ENCODE assay signal across 9 cellular contexts in the genomic region with DNA sequence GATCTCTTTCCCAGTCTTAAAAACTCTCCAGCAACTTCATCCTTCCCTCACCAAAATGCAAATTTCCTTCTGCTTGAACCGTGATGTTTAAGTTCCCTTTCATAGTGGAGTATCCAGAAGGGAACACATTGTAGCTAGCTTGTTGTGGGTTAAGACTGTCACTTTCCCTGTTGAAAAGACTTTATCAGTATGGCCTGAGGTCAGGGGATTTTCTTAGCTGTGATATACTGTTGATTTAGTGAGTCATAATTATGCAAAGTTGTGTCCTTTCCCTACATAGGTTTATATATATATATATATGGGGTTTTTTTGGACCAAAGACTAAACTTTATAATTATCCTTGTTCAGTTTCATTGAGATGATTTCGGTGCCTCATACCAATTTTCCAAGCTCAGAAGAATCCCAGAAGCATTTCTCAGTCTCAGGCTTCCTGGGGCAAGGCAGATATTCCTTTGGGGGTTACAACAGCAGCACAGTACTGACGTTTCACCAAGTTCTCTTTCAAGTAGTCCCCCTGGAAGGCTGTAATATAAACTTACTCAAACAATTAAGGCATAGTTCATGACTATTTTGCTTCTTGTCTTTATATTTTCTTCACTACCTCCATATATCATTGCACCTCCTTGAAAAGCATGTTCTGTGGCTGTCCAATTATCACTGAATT. TPM values are rescaled to one million over a fixed set of nuclear protein-coding genes. Genes with fewer than 3 reads are reported as not detected.
A peak's percentile ranks its signal among the peaks of the same experiment; 100 is the strongest.
DNase-seq lines count a peak whose midpoint lies in the region; ATAC-seq and TF ChIP-seq lines count a peak whose summit lies in the region.
"Had no signal": no experiment of that assay in that cellular context is flagged by ENCODE, and none has a peak within 500 bp of the region (broad histone marks: within the 10 kb centered on the region; RNA-seq: fewer than 3 reads in every experiment).

No MANE protein-coding gene starts in this region.

- no peaks in the 10 kb centered on the region for H3K9me2 ChIP-seq in SK-N-SH

- peak overlapping the region in 1 of 2 experiments; percentile 21; a peak in 1 of 4 replicates for H3K27ac ChIP-seq in SK-N-SH (ENCODE audit: low read depth in 2 of 2, low read length in 1 of 2)
- no peak overlapping the region for H3K27ac ChIP-seq in tibial nerve

- H3K27me3 Mint-ChIP-seq in activated CD8-positive, alpha-beta T cell treated with anti-CD3 and anti-CD28 coated beads for 36 hours: no peaks in the 10 kb centered on the region
- no peaks in the 10 kb centered on the region for H3K27me3 Mint-ChIP-seq in activated CD8-positive, alpha-beta T cell treated with anti-CD3 and anti-CD28 coated beads, Interleukin-2, amount 10 ng/mL, durations not matched to agents 7 days and 5 days (ENCODE audit: low read depth)
- H3K27me3 Mint-ChIP-seq in stimulated activated memory B cell treated with anti-CD40 and anti-IgM and Interleukin-4, amounts not matched to agents 10 μg/mL and 1 μg/mL and 100 μg/mL, for 72 hours: no peaks in the 10 kb centered on the region

- TF ChIP-seq EP300 in SK-N-SH (IDR thresholded peaks at IDR 0.05; ENCODE audit: borderline replicate concordance in 1 of 2, low read depth in 1 of 2, low read length in 1 of 2) (no peak), tibial nerve (IDR thresholded peaks at IDR 0.05) (no peak)

- DNase-seq in activated CD8-positive, alpha-beta T cell treated with anti-CD3 and anti-CD28 coated beads for 36 hours: no peak
- DNase-seq in activated CD8-positive, alpha-beta T cell treated with anti-CD3 and anti-CD28 coated beads, Interleukin-2, amount 10 ng/mL, durations not matched to agents 7 days and 5 days: no peak
- DNase-seq in SK-N-SH (no peak), fibroblast of gingiva (ENCODE audit: low read depth) (peak; percentile 67), occipital lobe (lab: John Stamatoyannopoulos, UW) (no peak), tibial nerve (ENCODE audit: low spot score in 2 of 2) (no peak)
- DNase-seq: NCI-H2029 treated with DMSO at 0.1 percent for 48 hours had no signal

- H3K4me3 Mint-ChIP-seq in activated CD8-positive, alpha-beta T cell treated with anti-CD3 and anti-CD28 coated beads for 36 hours: no peak overlapping the region
- no peak overlapping the region for H3K4me3 Mint-ChIP-seq in activated CD8-positive, alpha-beta T cell treated with anti-CD3 and anti-CD28 coated beads, Interleukin-2, amount 10 ng/mL, durations not matched to agents 7 days and 5 days
- H3K4me3 Mint-ChIP-seq in stimulated activated memory B cell treated with anti-CD40 and anti-IgM and Interleukin-4, amounts not matched to agents 10 μg/mL and 1 μg/mL and 100 μg/mL, for 72 hours: no peak overlapping the region

- TF ChIP-seq RAD21 in SK-N-SH (IDR thresholded peaks at IDR 0.05; ENCODE audit: low read length): no peak

- TF ChIP-seq CTCF in activated CD8-positive, alpha-beta T cell treated with anti-CD3 and anti-CD28 coated beads for 36 hours (IDR thresholded peaks at IDR 0.05): no peak
- TF ChIP-seq CTCF in SK-N-SH (IDR thresholded peaks at IDR 0.05): no peak
- TF ChIP-seq CTCF in tibial nerve (IDR thresholded peaks at IDR 0.05): no peak

- no peak overlapping the region for H3K9ac ChIP-seq in SK-N-SH

- no peaks in the 10 kb centered on the region for H3K9me3 Mint-ChIP-seq in activated CD8-positive, alpha-beta T cell treated with anti-CD3 and anti-CD28 coated beads for 36 hours
- no peaks in the 10 kb centered on the region for H3K9me3 Mint-ChIP-seq in activated CD8-positive, alpha-beta T cell treated with anti-CD3 and anti-CD28 coated beads, Interleukin-2, amount 10 ng/mL, durations not matched to agents 7 days and 5 days (ENCODE audit: insufficient read depth)
- H3K9me3 Mint-ChIP-seq in stimulated activated memory B cell treated with anti-CD40 and anti-IgM and Interleukin-4, amounts not matched to agents 10 μg/mL and 1 μg/mL and 100 μg/mL, for 72 hours: no peaks in the 10 kb centered on the region

- ATAC-seq in activated CD8-positive, alpha-beta T cell treated with anti-CD3 and anti-CD28 coated beads for 36 hours: peak; percentile 84
- ATAC-seq in activated CD8-positive, alpha-beta T cell treated with anti-CD3 and anti-CD28 coated beads, Interleukin-2, amount 10 ng/mL, durations not matched to agents 7 days and 5 days: no peak
- no peak for ATAC-seq in stimulated activated memory B cell treated with anti-CD40 and anti-IgM and Interleukin-4, amounts not matched to agents 10 μg/mL and 1 μg/mL and 100 μg/mL, for 72 hours
- ATAC-seq in GM18502 (IDR thresholded peaks at IDR 0.05; ENCODE audit: poor library complexity, unreplicated experiment): no peak

- peaks cover 16% of the 10 kb centered on the region for H3K4me1 Mint-ChIP-seq in activated CD8-positive, alpha-beta T cell treated with anti-CD3 and anti-CD28 coated beads for 36 hours (ENCODE audit: low read depth)
- peaks cover 3% of the 10 kb centered on the region for H3K4me1 Mint-ChIP-seq in activated CD8-positive, alpha-beta T cell treated with anti-CD3 and anti-CD28 coated beads, Interleukin-2, amount 10 ng/mL, durations not matched to agents 7 days and 5 days (ENCODE audit: low read depth)
- peaks cover 9% of the 10 kb centered on the region for H3K4me1 Mint-ChIP-seq in stimulated activated memory B cell treated with anti-CD40 and anti-IgM and Interleukin-4, amounts not matched to agents 10 μg/mL and 1 μg/mL and 100 μg/mL, for 72 hours

- H3K79me2 ChIP-seq in SK-N-SH (ENCODE audit: insufficient read depth): peaks cover 8% of the 10 kb centered on the region

- CTCF ChIA-PET in activated CD8-positive, alpha-beta T cell treated with anti-CD3 and anti-CD28 coated beads for 36 hours (lab: Charles Lee): interaction anchor here (0.9 to 2.6 kb wide), 7 partner anchors 10 to 106 kb away, joined by 3 to 7 read pairs (median 4); no protein-coding TSS in a partner anchor
- CTCF ChIA-PET in activated CD8-positive, alpha-beta T cell treated with anti-CD3 and anti-CD28 coated beads, Interleukin-2, amount 10 ng/mL, durations not matched to agents 7 days and 5 days (lab: Charles Lee): interaction anchor here (1.5 to 2.1 kb wide), 5 partner anchors 28 to 129 kb away, joined by 4 to 13 read pairs (median 4); no protein-coding TSS in a partner anchor
- CTCF ChIA-PET in SK-N-SH (lab: Yijun Ruan, JAX): interaction anchor here (1.1 to 1.8 kb wide), 3 partner anchors 11 to 106 kb away, joined by 3 to 7 read pairs (median 4); no protein-coding TSS in a partner anchor

- no peak for TF ChIP-seq POLR2A in tibial nerve (IDR thresholded peaks at IDR 0.05)

- H3K4me1 ChIP-seq in SK-N-SH (ENCODE audit: control insufficient read depth in 1 of 2, insufficient read depth in 2 of 2, low read depth in 1 of 2, low read length in 1 of 2) (peaks cover 0 to 6% of the 10 kb centered on the region in 2 experiments; a peak in 3 of 4 replicates), tibial nerve (peaks cover 0 to 5% (median 0%) of the 10 kb centered on the region in 4 donors)

- peak overlapping the region; percentile 56 for H3K27ac Mint-ChIP-seq in activated CD8-positive, alpha-beta T cell treated with anti-CD3 and anti-CD28 coated beads for 36 hours
- H3K27ac Mint-ChIP-seq in activated CD8-positive, alpha-beta T cell treated with anti-CD3 and anti-CD28 coated beads, Interleukin-2, amount 10 ng/mL, durations not matched to agents 7 days and 5 days: no peak overlapping the region
- peak overlapping the region; percentile 44 for H3K27ac Mint-ChIP-seq in stimulated activated memory B cell treated with anti-CD40 and anti-IgM and Interleukin-4, amounts not matched to agents 10 μg/mL and 1 μg/mL and 100 μg/mL, for 72 hours

- H3K27me3 ChIP-seq in SK-N-SH (ENCODE audit: insufficient read depth) (no peaks in the 10 kb centered on the region), tibial nerve (no peaks in the 10 kb centered on the region)

- no peak overlapping the region for H2AFZ ChIP-seq in SK-N-SH (ENCODE audit: low read depth)

- POLR2A ChIA-PET in activated CD8-positive, alpha-beta T cell treated with anti-CD3 and anti-CD28 coated beads for 36 hours (lab: Charles Lee): interaction anchor here (0.6 kb wide), 1 partner anchor 89 kb away, joined by 3 read pairs; no protein-coding TSS in a partner anchor
- POLR2A ChIA-PET in activated CD8-positive, alpha-beta T cell treated with anti-CD3 and anti-CD28 coated beads, Interleukin-2, amount 10 ng/mL, durations not matched to agents 7 days and 5 days (lab: Charles Lee): interaction anchor here (0.6 kb wide), 1 partner anchor 172 kb away, joined by 3 read pairs; no protein-coding TSS in a partner anchor
- POLR2A ChIA-PET in SK-N-SH (lab: Yijun Ruan, JAX): no interaction called here

- peaks cover 12% of the 10 kb centered on the region for H3K36me3 Mint-ChIP-seq in activated CD8-positive, alpha-beta T cell treated with anti-CD3 and anti-CD28 coated beads for 36 hours (ENCODE audit: low read depth)
- peaks cover 22% of the 10 kb centered on the region for H3K36me3 Mint-ChIP-seq in activated CD8-positive, alpha-beta T cell treated with anti-CD3 and anti-CD28 coated beads, Interleukin-2, amount 10 ng/mL, durations not matched to agents 7 days and 5 days (ENCODE audit: low read depth)
- H3K36me3 Mint-ChIP-seq in stimulated activated memory B cell treated with anti-CD40 and anti-IgM and Interleukin-4, amounts not matched to agents 10 μg/mL and 1 μg/mL and 100 μg/mL, for 72 hours: peaks cover 16% of the 10 kb centered on the region

- no peaks in the 10 kb centered on the region for H3K9me3 ChIP-seq in SK-N-SH
- no peaks in the 10 kb centered on the region for H3K9me3 ChIP-seq in tibial nerve

- H3K4me2 ChIP-seq in SK-N-SH: peak overlapping the region; percentile 8; the same call in 1 of the 2 replicates

- H3K36me3 ChIP-seq in SK-N-SH (replicated peaks in 1 of 2; ENCODE audit: control insufficient read depth in 1 of 2, insufficient read depth in 2 of 2, low read length in 1 of 2) (no peaks in the 10 kb centered on the region), tibial nerve (peaks cover 0 to 22% (median 0%) of the 10 kb centered on the region in 3 donors)

- intact Hi-C loops in activated CD8-positive, alpha-beta T cell treated with anti-CD3 and anti-CD28 coated beads for 36 hours (cut with micrococcal nuclease): no loop called here

- H3K4me3 ChIP-seq in SK-N-SH (ENCODE audit: low read depth in 2 of 2, low read length in 1 of 2): no peak overlapping the region
- no peak overlapping the region for H3K4me3 ChIP-seq in tibial nerve

- 62% methylated on average over 3 of the region's 3 CpGs for WGBS in SK-N-SH (ENCODE audit: low lambda C conversion rate)
- 35 to 39% methylated on average over 3 of the region's 3 CpGs for WGBS in tibial nerve, 2 donors

- peaks cover 4% of the 10 kb centered on the region for H3F3A ChIP-seq in SK-N-SH (replicated peaks; ENCODE audit: insufficient read depth)

- peaks cover 3% of the 10 kb centered on the region; the same call in 1 of the 2 replicates for H4K20me1 ChIP-seq in SK-N-SH (ENCODE audit: insufficient read depth)

RNA-seq across cellular contexts. Expression of gene ESRP2, which starts 35.7 kb away (rescaled TPM):
- total RNA-seq in activated CD8-positive, alpha-beta T cell treated with anti-CD3 and anti-CD28 coated beads for 36 hours: under 1 TPM; 0.65 to 0.77 TPM
- total RNA-seq in activated CD8-positive, alpha-beta T cell treated with anti-CD3 and anti-CD28 coated beads, Interleukin-2, amount 10 ng/mL, durations not matched to agents 7 days and 5 days: under 1 TPM in 1 of 2 experiments, not detected in 1; 0.18 TPM
- 0.07 and 0.39 TPM in 2 replicates for polyA plus RNA-seq in SK-N-SH (2012; rRNA removed)
- 0.03 TPM in 2 replicates for polyA plus RNA-seq in SK-N-SH (2012; cell fraction: cytosol; rRNA removed)
- polyA plus RNA-seq in SK-N-SH (2012; cell fraction: nucleus; rRNA removed): 0.46 and 0.50 TPM in 2 replicates
- total RNA-seq in occipital lobe (not detected), tibial nerve (1 to 10 TPM in 2 of 4 donors, under 1 TPM in 2; 0.42 to 2.4 (median 1.2) TPM)

RNA-seq across cellular contexts. Expression of gene PLA2G15, which starts 44.9 kb away (rescaled TPM):
- total RNA-seq in activated CD8-positive, alpha-beta T cell treated with anti-CD3 and anti-CD28 coated beads for 36 hours: 1 to 10 TPM; 6.7 to 6.8 TPM
- total RNA-seq in activated CD8-positive, alpha-beta T cell treated with anti-CD3 and anti-CD28 coated beads, Interleukin-2, amount 10 ng/mL, durations not matched to agents 7 days and 5 days: 1 to 10 TPM; 8.6 to 9.4 TPM
- polyA plus RNA-seq in SK-N-SH (2012; rRNA removed): 22.0 and 23.9 TPM in 2 replicates
- 9.9 and 15.9 TPM in 2 replicates for polyA plus RNA-seq in SK-N-SH (2012; cell fraction: cytosol; rRNA removed)
- 26.9 and 27.4 TPM in 2 replicates for polyA plus RNA-seq in SK-N-SH (2012; cell fraction: nucleus; rRNA removed)
- total RNA-seq in occipital lobe: 17.3 TPM
- total RNA-seq in tibial nerve: 10 to 100 TPM; 26.0 to 51.3 (median 30.2) TPM
